ENCODE assay signal across 16 cellular contexts in genomic region chr17:17512866-17513265, GRCh38.
"Had no signal": no experiment of that assay in that cellular context is flagged by ENCODE, and none has a peak within 500 bp of the region (broad histone marks: within the 10 kb centered on the region; RNA-seq: fewer than 3 reads in every experiment).

No MANE protein-coding gene starts in this region.

- H3K4me1 ChIP-seq: spleen had no signal

- DNase-seq: activated gamma-delta T cell treated with Interleukin-2 at 50 U/mL for 16 hours; activated T-cell treated with anti-CD3 and anti-CD28 coated beads, Interleukin-2, amount 50 U/mL, for 1 hour; caudate nucleus; dermis blood vessel endothelial cell; effector CD8-positive, alpha-beta T cell; erythroblast; foreskin fibroblast; kidney glomerular epithelial cell; nephron progenitor cell; nucleus accumbens; stimulated activated CD4-positive, alpha-beta T cell treated with anti-CD3 and anti-CD28 coated beads, Interleukin-4, amount 100 ng/mL, for 1 hour; stimulated activated naive CD4-positive, alpha-beta T cell treated with Interleukin-2 at 50 U/mL for 16 hours; T1000 had no signal

- H3K27me3 ChIP-seq: spleen had no signal

- H3K36me3 ChIP-seq: thoracic aorta had no signal

- H3K9me3 ChIP-seq: spleen, thoracic aorta had no signal

- H3K27ac ChIP-seq: spleen, thoracic aorta had no signal

- H3K4me3 ChIP-seq: spleen, thoracic aorta had no signal

- ATAC-seq: WTC11 had no signal
